In the genomic region with DNA sequence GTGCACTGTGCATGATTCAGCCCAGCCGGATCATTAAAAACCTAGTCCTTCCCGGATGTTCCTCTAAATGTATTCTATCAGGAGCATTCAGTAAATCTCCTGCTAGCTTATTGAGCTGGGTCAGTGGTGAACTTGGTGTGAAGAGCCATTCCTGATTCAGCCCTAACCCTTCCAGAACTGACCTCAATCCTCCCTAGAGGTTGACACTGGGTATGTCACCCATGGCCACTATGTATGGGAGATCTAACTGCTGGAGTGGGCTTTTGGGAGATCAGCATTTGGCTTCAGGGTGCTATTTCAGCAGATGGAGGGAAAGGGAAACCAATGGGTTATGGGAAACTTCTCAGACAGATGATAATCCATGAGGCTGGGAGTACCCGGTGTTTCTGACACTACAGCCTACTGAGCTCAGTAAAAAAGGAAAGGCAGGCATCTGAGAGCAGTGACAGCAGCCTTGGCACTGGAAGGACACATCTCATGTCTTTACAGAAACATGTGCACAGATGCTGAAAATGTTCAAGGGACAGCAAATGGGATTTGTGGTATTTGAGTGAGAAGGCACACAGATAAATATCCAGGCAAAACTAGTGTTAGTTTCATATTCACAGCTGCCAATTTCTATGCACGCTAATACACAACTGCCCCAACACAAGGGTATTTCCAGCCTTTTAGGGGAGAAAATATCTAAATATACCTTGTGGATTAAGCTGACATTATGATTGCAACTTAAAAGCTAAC, we compare ENCODE assay signal across 15 cellular contexts.
A peak's percentile ranks its signal among the peaks of the same experiment; 100 is the strongest.
DNase-seq lines count a peak whose midpoint lies in the region; ATAC-seq and TF ChIP-seq lines count a peak whose summit lies in the region.
"Had no signal": no experiment of that assay in that cellular context is flagged by ENCODE, and none has a peak within 500 bp of the region (broad histone marks: within the 10 kb centered on the region; RNA-seq: fewer than 3 reads in every experiment).

No MANE protein-coding gene starts in this region.

- DNase-seq in GM10266 (ENCODE audit: extremely low spot score) (peak; percentile 32), iPS-NIHi11 (ENCODE audit: low spot score) (peak; percentile 27), NCI-H1436 treated with DMSO at 0.1 percent for 48 hours (lab: John Stamatoyannopoulos, UW) (no peak), MCF 10A (ENCODE audit: unreplicated experiment) (no peak), heart right ventricle (no peak), NCI-H510A treated with DMSO at 0.1 percent for 48 hours (lab: John Stamatoyannopoulos, UW) (no peak)
- DNase-seq: activated T-cell treated with anti-CD3 and anti-CD28 coated beads, Interleukin-2, amount 50 U/mL, for 4 hours; glutamatergic neuron; mucosa of descending colon; NCI-H2081 treated with DMSO at 0.1 percent for 48 hours; NCI-H748 treated with DMSO at 0.1 percent for 48 hours; posterior cingulate gyrus had no signal

- POLR2A ChIA-PET in MCF 10A (lab: Yijun Ruan, JAX): interaction anchor here (1.1 to 1.6 kb wide), 2 partner anchors 12 to 17 kb away, joined by 3 read pairs; no protein-coding TSS in a partner anchor

- no peaks in the 10 kb centered on the region for H3K27me3 ChIP-seq in heart right ventricle
- H3K27me3 ChIP-seq: suprapubic skin had no signal

- H3K27me3 Mint-ChIP-seq in MCF 10A (ENCODE audit: insufficient read depth, unreplicated experiment): no peaks in the 10 kb centered on the region

- peaks cover 0 to 18% (median 0%) of the 10 kb centered on the region in 9 donors for H3K4me1 ChIP-seq in heart right ventricle
- H3K4me1 ChIP-seq: suprapubic skin had no signal

- no peaks in the 10 kb centered on the region for H3K36me3 Mint-ChIP-seq in MCF 10A (ENCODE audit: insufficient read depth, unreplicated experiment)

- H3K9me3 ChIP-seq in heart right ventricle: peaks cover 0 to 11% (median 0%) of the 10 kb centered on the region in 11 donors
- H3K9me3 ChIP-seq: suprapubic skin had no signal

- CTCF ChIA-PET in MCF 10A (lab: Yijun Ruan, JAX): no interaction called here

- peaks cover 2% of the 10 kb centered on the region for H3K9me3 Mint-ChIP-seq in MCF 10A (ENCODE audit: unreplicated experiment)

- H3K27ac Mint-ChIP-seq in MCF 10A (ENCODE audit: low read depth, unreplicated experiment): no peak overlapping the region

- BruUV-seq in MCF 10A (replicated peaks; lab: Mats Ljungman, UMichigan): no TSS peak

- intact Hi-C loops in MCF 10A (cut with micrococcal nuclease): no loop called here
- intact Hi-C loops in heart right ventricle (cut with DNase I): no loop called here

- TF ChIP-seq CTCF in GM10266 (IDR thresholded peaks at IDR 0.05; ENCODE audit: control insufficient read depth, insufficient read depth, low read depth, missing control alignments) (no peak), MCF 10A (IDR thresholded peaks at IDR 0.05; ENCODE audit: unreplicated experiment) (no peak), heart right ventricle (IDR thresholded peaks at IDR 0.05) (no peak)

- no peaks in the 10 kb centered on the region for H3K36me3 ChIP-seq in heart right ventricle
- H3K36me3 ChIP-seq: suprapubic skin had no signal

- H3K4me1 Mint-ChIP-seq in MCF 10A (ENCODE audit: insufficient read depth, unreplicated experiment): peaks cover 21% of the 10 kb centered on the region

- H3K4me3 ChIP-seq in heart right ventricle: no peak overlapping the region
- H3K4me3 ChIP-seq: mucosa of descending colon, suprapubic skin had no signal

- ATAC-seq in GM21360 (IDR thresholded peaks at IDR 0.05; ENCODE audit: unreplicated experiment) (peak; percentile 46), HG03378 (IDR thresholded peaks at IDR 0.05; ENCODE audit: unreplicated experiment) (peak; percentile 66), heart right ventricle (no peak)
- ATAC-seq: activated T-cell treated with anti-CD3 and anti-CD28 coated beads, Interleukin-2, amount 50 U/mL, for 4 hours; mucosa of descending colon had no signal

- H3K27ac ChIP-seq in heart right ventricle: no peak overlapping the region
- H3K27ac ChIP-seq: suprapubic skin had no signal

- WGBS in heart right ventricle, 2 donors: 87 to 88% methylated on average over 4 of the region's 4 CpGs

- no peak overlapping the region for H3K4me3 Mint-ChIP-seq in MCF 10A (ENCODE audit: unreplicated experiment)
- H3K4me3 Mint-ChIP-seq: activated T-cell treated with anti-CD3 and anti-CD28 coated beads, Interleukin-2, amount 50 U/mL, for 4 hours had no signal

Comparison
In these comparisons a context has a peak if more than half of its experiments do, and no peak if none do; other contexts are left out.
1. DNase-seq: peak in GM10266 (single experiment) and iPS-NIHi11 (single experiment); none in NCI-H1436 treated with DMSO at 0.1 percent for 48 hours (single experiment), MCF 10A (single experiment), heart right ventricle (0 of 2) and NCI-H510A treated with DMSO at 0.1 percent for 48 hours (single experiment).
2. ATAC-seq: peak in GM21360 (single experiment) and HG03378 (single experiment); none in heart right ventricle (0 of 8).